ENCODE assay signal across 20 cellular contexts in genomic region chr6:25640871-25641270, GRCh38. TPM values are rescaled to one million over a fixed set of nuclear protein-coding genes. Genes with fewer than 3 reads are reported as not detected.
DNase-seq lines count a peak whose midpoint lies in the region; ATAC-seq, FAIRE-seq and TF ChIP-seq lines count a peak whose summit lies in the region.
"Had no signal": no experiment of that assay in that cellular context is flagged by ENCODE, and none has a peak within 500 bp of the region (broad histone marks: within the 10 kb centered on the region; RNA-seq: fewer than 3 reads in every experiment).

No MANE protein-coding gene starts in this region.

- POLR2A ChIA-PET in A549 (lab: Yijun Ruan, JAX): no interaction called here

- TF ChIP-seq CTCF in A549 (IDR thresholded peaks at IDR 0.05): no peak
- TF ChIP-seq CTCF in body of pancreas (IDR thresholded peaks at IDR 0.05): no peak
- no peak for TF ChIP-seq CTCF in heart left ventricle (IDR thresholded peaks at IDR 0.05)

- H3K9me3 ChIP-seq in A549 (no peaks in the 10 kb centered on the region), body of pancreas (no peaks in the 10 kb centered on the region), heart left ventricle (no peaks in the 10 kb centered on the region)
- H3K9me3 ChIP-seq: HAP-1 had no signal

- no peak overlapping the region for H3K4me3 ChIP-seq in A549
- H3K4me3 ChIP-seq in body of pancreas: no peak overlapping the region
- no peak overlapping the region for H3K4me3 ChIP-seq in heart left ventricle
- H3K4me3 ChIP-seq: GM12878, HAP-1 had no signal

- no peak for TF ChIP-seq EP300 in A549 (IDR thresholded peaks at IDR 0.05)

- CTCF ChIA-PET in A549 (lab: Yijun Ruan, JAX): no interaction called here

- H3K27me3 ChIP-seq in body of pancreas (no peaks in the 10 kb centered on the region), heart left ventricle (peaks cover 0 to 29% (median 3%) of the 10 kb centered on the region in 9 donors)

- intact Hi-C loops in body of pancreas (cut with DNase I): no loop called here
- intact Hi-C loops in heart left ventricle (cut with DNase I): no loop called here

- peaks cover 45% of the 10 kb centered on the region for H3K4me1 ChIP-seq in A549
- H3K4me1 ChIP-seq in body of pancreas: peaks cover 35% of the 10 kb centered on the region
- no peaks in the 10 kb centered on the region for H3K4me1 ChIP-seq in heart left ventricle

- FAIRE-seq in A549 (lab: Jason Lieb, UNC): no peak
- FAIRE-seq: GM12878, H54 had no signal

- TF ChIP-seq POLR2A in A549 (IDR thresholded peaks at IDR 0.05; ENCODE audit: low read length) (no peak), body of pancreas (IDR thresholded peaks at IDR 0.05) (no peak), heart left ventricle (IDR thresholded peaks at IDR 0.05) (no peak)

- WGBS in A549 (ENCODE audit: missing lambda C conversion rate): 90% methylated on average over 4 of the region's 4 CpGs
- 89 to 90% methylated on average over 4 of the region's 4 CpGs for WGBS in body of pancreas, 2 donors
- WGBS in heart left ventricle, 4 donors: 78 to 83% (median 80%) methylated on average over 4 of the region's 4 CpGs

- H3K27ac ChIP-seq in A549 (peak overlapping the region; percentile 67 to 81; a peak in 5 of 6 replicates), body of pancreas (peak overlapping the region; percentile 32 to 76 (median 58)), heart left ventricle (no peak overlapping the region)

- in situ Hi-C loops in G401 (cut with HindIII; ENCODE audit: low sequenced_read_pairs): no loop called here

- H3K4me2 ChIP-seq in A549: no peak overlapping the region

- TF ChIP-seq RAD21 in A549 (conservative IDR thresholded peaks at IDR 0.05 in 1 of 2, IDR thresholded peaks at IDR 0.05 in 1 of 2): no peak

- no peak for ATAC-seq in A549
- no peak for ATAC-seq in body of pancreas
- ATAC-seq in heart left ventricle: no peak
- ATAC-seq: GM12878 had no signal

- DNase-seq in A549 (ENCODE audit: low read depth in 1 of 2, low spot score in 1 of 2): no peak
- DNase-seq in G401 (ENCODE audit: low spot score): peak; percentile 75
- no peak for DNase-seq in body of pancreas
- peak; percentile 21 for DNase-seq in retina
- no peak for DNase-seq in NCI-H510A (lab: John Stamatoyannopoulos, UW)
- no peak for DNase-seq in heart left ventricle
- DNase-seq in middle frontal gyrus (ENCODE audit: extremely low spot score, low spot score): no peak
- DNase-seq: 8988T; CD4-positive, alpha-beta memory T cell; COR-L47; DMS153; DND-41; GDM1; GOT3; HFFc6 had no signal

- H3K36me3 ChIP-seq in body of pancreas (replicated peaks in 1 of 2; ENCODE audit: insufficient read depth in 1 of 2, low read depth in 2 of 2) (no peaks in the 10 kb centered on the region), heart left ventricle (no peaks in the 10 kb centered on the region)
- H3K36me3 ChIP-seq: HAP-1 had no signal

TF ChIP-seq in A549, 52 proteins besides CTCF, POLR2A, EP300 and RAD21:
- no peak for TF ChIP-seq ZSCAN20 (CRISPR knock-in tag; IDR thresholded peaks at IDR 0.05)
- no peak for TF ChIP-seq ZNF302 (CRISPR knock-in tag; IDR thresholded peaks at IDR 0.05)
- TF ChIP-seq BCL3 (IDR thresholded peaks at IDR 0.05): no peak
- TF ChIP-seq FOSB (CRISPR knock-in tag; IDR thresholded peaks at IDR 0.05): no peak
- no peak for TF ChIP-seq MYC (IDR thresholded peaks at IDR 0.05; ENCODE audit: borderline replicate concordance, low read length)
- TF ChIP-seq HOXB5 (CRISPR knock-in tag; IDR thresholded peaks at IDR 0.05): no peak
- TF ChIP-seq HES2 (IDR thresholded peaks at IDR 0.05): no peak
- TF ChIP-seq HDAC2 (IDR thresholded peaks at IDR 0.05): no peak
- no peak for TF ChIP-seq ZFP36 (IDR thresholded peaks at IDR 0.05; ENCODE audit: borderline replicate concordance, partially characterized antibody)
- no peak for TF ChIP-seq NR3C1 (IDR thresholded peaks at IDR 0.05)
- TF ChIP-seq REST (IDR thresholded peaks at IDR 0.05): no peak
- TF ChIP-seq MAFK (IDR thresholded peaks at IDR 0.05; ENCODE audit: partially characterized antibody): no peak
- TF ChIP-seq MAX (IDR thresholded peaks at IDR 0.05): no peak
- no peak for TF ChIP-seq POLR2AphosphoS2 (conservative IDR thresholded peaks at IDR 0.05; ENCODE audit: low read length)

RNA-seq across cellular contexts. Expression of gene SCGN, which starts 11.1 kb away (rescaled TPM):
- polyA plus RNA-seq in A549 (2011; rRNA removed): 0.17 TPM in 2 replicates
- polyA plus RNA-seq in A549 (2012; cell fraction: cytosol; rRNA removed): 0.04 and 0.05 TPM in 2 replicates
- 0.07 TPM in 1 of 2 replicates, not detected in the other for polyA plus RNA-seq in A549 (2012; cell fraction: nucleus; rRNA removed)
- 0.09 to 0.13 TPM in 2 of 3 replicates, not detected in the other for polyA plus RNA-seq in A549 (2017; fragmentation: RNase III; extraction: RNeasy Plus Mini Kit Qiagen cat#74134 plus additional on column Dnase treatment)
- polyA minus RNA-seq in A549 (2011; rRNA and poly(A)+ RNA removed): not detected in 2 replicates
- total RNA-seq in G401 (2014; rRNA removed; shearing (Covaris generic)): not detected in 2 replicates
- total RNA-seq in body of pancreas: 10 to 100 TPM; 26.7 to 38.1 TPM
- total RNA-seq in heart left ventricle: 10 to 100 TPM in 1 of 9 donors, 1 to 10 TPM in 3, under 1 TPM in 2, not detected in 3; 0.27 to 12.0 (median 1.1) TPM
- 1 to 10 TPM; 1.2 to 1.6 TPM for polyA plus RNA-seq in heart left ventricle
- total RNA-seq: A673; CD4-positive, alpha-beta memory T cell; GM12878; HFFc6 had no signal
- polyA plus RNA-seq: BJ; CD4-positive, alpha-beta memory T cell; GM12878 had no signal

Comparison
In these comparisons a context has a peak if more than half of its experiments do, and no peak if none do; other contexts are left out.
1. DNase-seq: peak in G401 (single experiment) and retina (single experiment); none in A549 (0 of 2), body of pancreas (0 of 4), NCI-H510A (single experiment), heart left ventricle (0 of 5) and middle frontal gyrus (single experiment).
2. H3K27ac ChIP-seq: peak in A549 (2 of 2) and body of pancreas (4 of 4); none in heart left ventricle (0 of 12).